Comparison of ENCODE assay signal across 1 cellular context in the genomic region with DNA sequence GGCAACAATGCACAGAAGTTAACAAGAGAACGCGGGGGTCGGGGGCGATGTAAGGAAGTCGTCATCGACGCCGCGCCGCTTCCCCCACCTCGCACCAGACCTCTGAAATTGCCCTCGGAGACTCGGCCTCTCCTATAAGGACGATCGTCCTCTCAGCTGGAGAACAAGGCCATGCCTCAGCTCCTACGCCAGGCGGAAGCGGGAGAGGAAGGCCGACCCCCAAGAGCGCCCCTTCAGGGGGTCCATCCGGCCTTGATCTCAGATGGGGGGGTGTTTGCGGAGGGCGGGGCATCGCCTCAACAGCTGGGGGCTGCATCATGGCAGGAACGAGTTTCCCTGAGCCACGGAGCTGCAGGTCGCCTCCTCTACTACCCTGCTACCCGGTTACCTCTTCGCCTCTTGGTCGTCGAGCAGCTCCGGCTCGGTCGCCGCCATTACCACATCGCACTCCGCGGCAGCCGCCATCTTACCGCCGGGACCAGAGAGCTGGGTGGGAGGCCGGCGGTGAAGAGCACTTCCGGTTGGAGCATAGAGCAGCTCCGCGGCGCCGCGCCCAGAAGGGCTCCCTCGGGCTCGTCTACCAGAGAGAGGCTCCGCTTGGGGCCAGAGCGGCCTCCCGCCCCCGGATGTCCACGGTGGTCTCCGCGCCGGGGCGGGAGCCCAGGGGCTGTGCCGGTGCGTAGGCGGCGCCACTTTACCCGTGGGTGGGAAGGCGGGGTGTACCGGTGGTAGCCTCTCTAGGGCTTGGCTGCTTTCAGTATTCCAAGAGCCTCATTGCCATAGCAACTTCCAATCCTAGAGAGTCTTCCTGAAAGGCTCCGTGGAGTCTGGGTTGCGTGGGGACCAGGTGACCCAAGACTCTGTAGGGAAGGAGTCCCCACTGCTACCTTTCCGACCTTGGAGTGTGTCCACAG.
TF ChIP-seq lines count a peak whose summit lies in the region.

A gene with protein sequence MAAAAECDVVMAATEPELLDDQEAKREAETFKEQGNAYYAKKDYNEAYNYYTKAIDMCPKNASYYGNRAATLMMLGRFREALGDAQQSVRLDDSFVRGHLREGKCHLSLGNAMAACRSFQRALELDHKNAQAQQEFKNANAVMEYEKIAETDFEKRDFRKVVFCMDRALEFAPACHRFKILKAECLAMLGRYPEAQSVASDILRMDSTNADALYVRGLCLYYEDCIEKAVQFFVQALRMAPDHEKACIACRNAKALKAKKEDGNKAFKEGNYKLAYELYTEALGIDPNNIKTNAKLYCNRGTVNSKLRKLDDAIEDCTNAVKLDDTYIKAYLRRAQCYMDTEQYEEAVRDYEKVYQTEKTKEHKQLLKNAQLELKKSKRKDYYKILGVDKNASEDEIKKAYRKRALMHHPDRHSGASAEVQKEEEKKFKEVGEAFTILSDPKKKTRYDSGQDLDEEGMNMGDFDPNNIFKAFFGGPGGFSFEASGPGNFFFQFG (minus strand): TSS at position 488 of the 914 bp plus-strand sequence. CDS start 23 bp downstream, at position 465.

TF ChIP-seq in A549, 52 proteins besides CTCF, POLR2A, EP300 and RAD21 (continued from another document):
- TF ChIP-seq CHD2 (IDR thresholded peaks at IDR 0.05; ENCODE audit: low read length, partially characterized antibody) (no peak), EHMT2 (IDR thresholded peaks at IDR 0.05; ENCODE audit: low read depth) (no peak), KDM5A (IDR thresholded peaks at IDR 0.05) (peak; percentile 56; the same call in 1 of the 2 replicates), ZSCAN20 (CRISPR knock-in tag; IDR thresholded peaks at IDR 0.05) (no peak), MAFK (IDR thresholded peaks at IDR 0.05; ENCODE audit: partially characterized antibody) (no peak), EHF (CRISPR knock-in tag; IDR thresholded peaks at IDR 0.05) (no peak), SMC3 (IDR thresholded peaks at IDR 0.05) (peak; percentile 38), ESRRA (IDR thresholded peaks at IDR 0.05; ENCODE audit: borderline replicate concordance, low read length) (no peak), ZNF302 (CRISPR knock-in tag; IDR thresholded peaks at IDR 0.05) (no peak), BHLHE40 (IDR thresholded peaks at IDR 0.05; ENCODE audit: low read depth, low read length) (no peak), TFCP2L1 (CRISPR knock-in tag; IDR thresholded peaks at IDR 0.05) (0 out of 2 replicates have a peak, but pooled peaks have one; percentile 19), RARB (CRISPR knock-in tag; IDR thresholded peaks at IDR 0.05) (no peak)
- TF ChIP-seq, protein P1, sequence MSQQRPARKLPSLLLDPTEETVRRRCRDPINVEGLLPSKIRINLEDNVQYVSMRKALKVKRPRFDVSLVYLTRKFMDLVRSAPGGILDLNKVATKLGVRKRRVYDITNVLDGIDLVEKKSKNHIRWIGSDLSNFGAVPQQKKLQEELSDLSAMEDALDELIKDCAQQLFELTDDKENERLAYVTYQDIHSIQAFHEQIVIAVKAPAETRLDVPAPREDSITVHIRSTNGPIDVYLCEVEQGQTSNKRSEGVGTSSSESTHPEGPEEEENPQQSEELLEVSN (IDR thresholded peaks at IDR 0.05; ENCODE audit: borderline replicate concordance, low read depth) = 0 out of 2 replicates have a peak, but pooled peaks have one; percentile 26
- TF ChIP-seq, protein P2, sequence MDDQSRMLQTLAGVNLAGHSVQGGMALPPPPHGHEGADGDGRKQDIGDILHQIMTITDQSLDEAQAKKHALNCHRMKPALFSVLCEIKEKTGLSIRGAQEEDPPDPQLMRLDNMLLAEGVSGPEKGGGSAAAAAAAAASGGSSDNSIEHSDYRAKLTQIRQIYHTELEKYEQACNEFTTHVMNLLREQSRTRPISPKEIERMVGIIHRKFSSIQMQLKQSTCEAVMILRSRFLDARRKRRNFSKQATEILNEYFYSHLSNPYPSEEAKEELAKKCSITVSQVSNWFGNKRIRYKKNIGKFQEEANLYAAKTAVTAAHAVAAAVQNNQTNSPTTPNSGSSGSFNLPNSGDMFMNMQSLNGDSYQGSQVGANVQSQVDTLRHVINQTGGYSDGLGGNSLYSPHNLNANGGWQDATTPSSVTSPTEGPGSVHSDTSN (IDR thresholded peaks at IDR 0.05) = no peak
- TF ChIP-seq, protein P3, sequence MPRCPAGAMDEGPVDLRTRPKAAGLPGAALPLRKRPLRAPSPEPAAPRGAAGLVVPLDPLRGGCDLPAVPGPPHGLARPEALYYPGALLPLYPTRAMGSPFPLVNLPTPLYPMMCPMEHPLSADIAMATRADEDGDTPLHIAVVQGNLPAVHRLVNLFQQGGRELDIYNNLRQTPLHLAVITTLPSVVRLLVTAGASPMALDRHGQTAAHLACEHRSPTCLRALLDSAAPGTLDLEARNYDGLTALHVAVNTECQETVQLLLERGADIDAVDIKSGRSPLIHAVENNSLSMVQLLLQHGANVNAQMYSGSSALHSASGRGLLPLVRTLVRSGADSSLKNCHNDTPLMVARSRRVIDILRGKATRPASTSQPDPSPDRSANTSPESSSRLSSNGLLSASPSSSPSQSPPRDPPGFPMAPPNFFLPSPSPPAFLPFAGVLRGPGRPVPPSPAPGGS (IDR thresholded peaks at IDR 0.05) = peak; percentile 77; the same call in 2 of the 3 replicates
- TF ChIP-seq, protein P4, sequence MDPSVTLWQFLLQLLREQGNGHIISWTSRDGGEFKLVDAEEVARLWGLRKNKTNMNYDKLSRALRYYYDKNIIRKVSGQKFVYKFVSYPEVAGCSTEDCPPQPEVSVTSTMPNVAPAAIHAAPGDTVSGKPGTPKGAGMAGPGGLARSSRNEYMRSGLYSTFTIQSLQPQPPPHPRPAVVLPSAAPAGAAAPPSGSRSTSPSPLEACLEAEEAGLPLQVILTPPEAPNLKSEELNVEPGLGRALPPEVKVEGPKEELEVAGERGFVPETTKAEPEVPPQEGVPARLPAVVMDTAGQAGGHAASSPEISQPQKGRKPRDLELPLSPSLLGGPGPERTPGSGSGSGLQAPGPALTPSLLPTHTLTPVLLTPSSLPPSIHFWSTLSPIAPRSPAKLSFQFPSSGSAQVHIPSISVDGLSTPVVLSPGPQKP (IDR thresholded peaks at IDR 0.05; ENCODE audit: low read depth, low read length) = peak; percentile 82
